In the genomic region with DNA sequence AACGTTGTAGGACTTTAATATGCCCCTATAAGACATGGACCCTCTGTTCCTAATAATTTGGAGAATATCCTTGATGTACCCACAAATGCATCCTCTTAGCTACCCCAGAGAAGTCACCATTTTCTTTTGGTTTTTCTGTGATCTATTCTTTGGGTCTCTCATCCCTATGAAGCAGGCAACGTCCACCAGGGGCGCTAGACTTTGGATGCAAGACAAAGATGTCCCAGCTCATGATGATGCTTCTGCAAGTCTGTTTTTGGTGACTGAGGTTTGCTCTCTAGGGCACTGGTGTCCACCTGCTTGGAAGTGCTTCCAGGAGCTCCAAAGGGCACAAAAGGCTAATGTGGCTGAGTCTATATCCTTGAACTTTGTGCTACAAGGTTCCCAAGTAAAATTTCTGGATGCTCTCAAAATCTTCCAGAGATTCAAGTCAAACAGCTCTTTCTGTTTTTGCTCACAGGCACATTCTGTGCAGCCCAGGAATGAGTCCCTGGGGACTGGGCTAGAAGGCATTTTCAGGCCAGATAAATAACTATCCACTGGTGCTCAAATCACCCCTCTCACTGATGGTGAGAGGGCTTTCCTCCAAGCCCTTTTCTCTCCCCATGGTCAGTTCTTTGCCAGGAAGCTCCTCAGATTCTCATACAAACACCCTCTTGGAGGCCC, we compare ENCODE assay signal across 8 cellular contexts.
DNase-seq lines count a peak whose midpoint lies in the region; FAIRE-seq and TF ChIP-seq lines count a peak whose summit lies in the region.
"Had no signal": no experiment of that assay in that cellular context is flagged by ENCODE, and none has a peak within 500 bp of the region (broad histone marks: within the 10 kb centered on the region; RNA-seq: fewer than 3 reads in every experiment).

No MANE protein-coding gene starts in this region.

- TF ChIP-seq RAD21 in liver (IDR thresholded peaks at IDR 0.05) = no peak

- in situ Hi-C loops in GM13976 (cut with MboI; ENCODE audit: low sequenced_read_pairs, unreplicated experiment) = no loop called here

- TF ChIP-seq CTCF in GM13976 (IDR thresholded peaks at IDR 0.05; ENCODE audit: borderline replicate concordance, control extremely low read depth, extremely low read depth, insufficient read depth, missing control alignments) (peak; percentile 44), ascending aorta (IDR thresholded peaks at IDR 0.05) (peak in 2 of 3 experiments; percentile 27 to 40), liver (IDR thresholded peaks at IDR 0.05; ENCODE audit: low read depth, low read length, missing input control) (peak; percentile 33)

- H3K27ac ChIP-seq in ascending aorta = no peak overlapping the region
- H3K27ac ChIP-seq in liver (ENCODE audit: low read depth in 1 of 2, low read length in 2 of 2) = no peak overlapping the region

- no peak for DNase-seq in GM13976 (ENCODE audit: low spot score)
- DNase-seq in LHCN-M2 (ENCODE audit: low read depth) = peak; percentile 20
- peak in 1 of 2 donors; percentile 62 for DNase-seq in ascending aorta (ENCODE audit: low spot score in 2 of 2)
- no peak for DNase-seq in HPDE6-E6E7 (ENCODE audit: extremely low spot score)
- DNase-seq in superior temporal gyrus (ENCODE audit: extremely low spot score) = no peak
- DNase-seq in RCC 7860 (ENCODE audit: low spot score) = no peak

- intact Hi-C loops in ascending aorta (cut with DNase I) = no loop called here

- H3K9ac ChIP-seq in liver (ENCODE audit: low read depth in 1 of 2, low read length in 2 of 2) = no peak overlapping the region

- 20% methylated on average over 3 of the region's 3 CpGs for WGBS in liver

- H3K27me3 ChIP-seq in ascending aorta (no peaks in the 10 kb centered on the region), liver (ENCODE audit: control insufficient read depth in 4 of 4, insufficient read depth in 4 of 4, low read length in 3 of 4) (peaks cover 0 to 3% (median 0%) of the 10 kb centered on the region in 4 donors)

- no peak for FAIRE-seq in RCC 7860 (lab: Jason Lieb, UNC)
- FAIRE-seq: TTC549 had no signal

- H3K9me3 ChIP-seq in ascending aorta (no peaks in the 10 kb centered on the region), liver (ENCODE audit: control insufficient read depth in 4 of 4, low read length in 3 of 4) (no peaks in the 10 kb centered on the region)

- H3K4me1 ChIP-seq in ascending aorta (peaks cover 0 to 11% of the 10 kb centered on the region in 2 donors), liver (ENCODE audit: control insufficient read depth in 4 of 4, insufficient read depth in 4 of 4, low read length in 3 of 4) (no peaks in the 10 kb centered on the region)

- H3K4me3 ChIP-seq in ascending aorta = no peak overlapping the region
- H3K4me3 ChIP-seq in liver (ENCODE audit: low read depth in 1 of 3, low read length in 3 of 3) = no peak overlapping the region

- H3K36me3 ChIP-seq in ascending aorta (no peaks in the 10 kb centered on the region), liver (ENCODE audit: control insufficient read depth in 4 of 4, insufficient read depth in 3 of 4, low read depth in 1 of 4, low read length in 3 of 4) (no peaks in the 10 kb centered on the region)

TF ChIP-seq in liver, 16 proteins besides CTCF, POLR2A, EP300 and RAD21:
- no peak for TF ChIP-seq TAF1 (conservative IDR thresholded peaks at IDR 0.05)
- TF ChIP-seq NR2F2 (IDR thresholded peaks at IDR 0.05) = peak; percentile 22
- TF ChIP-seq SP1 (IDR thresholded peaks at IDR 0.05) = no peak
- no peak for TF ChIP-seq FOXA2 (IDR thresholded peaks at IDR 0.05)
- no peak for TF ChIP-seq HNF4A (conservative IDR thresholded peaks at IDR 0.05)
- TF ChIP-seq FOXA1 (IDR thresholded peaks at IDR 0.05) = no peak
